ENCODE assay signal across 19 cellular contexts in the genomic region with DNA sequence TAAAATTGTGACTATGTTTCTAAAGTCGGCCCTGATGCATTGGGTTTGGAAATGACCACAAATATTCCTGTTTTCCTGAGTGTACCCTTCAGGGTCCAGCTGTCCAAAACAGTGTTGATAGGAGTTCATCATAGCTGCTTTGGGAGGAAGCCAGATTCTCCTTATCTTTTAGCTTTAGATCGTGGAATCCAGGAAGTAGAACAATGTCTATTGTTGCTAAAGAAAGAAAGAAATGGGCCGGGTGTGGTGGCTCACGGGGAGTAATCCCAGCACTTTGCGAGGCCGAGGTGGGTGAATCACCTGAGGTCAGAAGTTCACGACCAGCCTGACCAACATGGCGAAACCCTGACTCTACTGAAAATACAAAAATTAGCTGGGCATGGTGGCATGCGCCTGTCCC. TPM values are rescaled to one million over a fixed set of nuclear protein-coding genes. Genes with fewer than 3 reads are reported as not detected.
DNase-seq lines count a peak whose midpoint lies in the region; ATAC-seq and TF ChIP-seq lines count a peak whose summit lies in the region.
"Had no signal": no experiment of that assay in that cellular context is flagged by ENCODE, and none has a peak within 500 bp of the region (broad histone marks: within the 10 kb centered on the region; RNA-seq: fewer than 3 reads in every experiment).

No MANE protein-coding gene starts in this region.

- DNase-seq in ELR (ENCODE audit: low read depth) (peak; percentile 59), PC-3 (peak; percentile 16), brain microvascular endothelial cell (peak; percentile 48), myocyte (ENCODE audit: low read depth) (peak; percentile 72), COR-L47 (lab: John Stamatoyannopoulos, UW) (no peak), Ammon's horn (ENCODE audit: low spot score) (no peak), NCI-H1417 (lab: John Stamatoyannopoulos, UW) (no peak)
- DNase-seq: activated CD4-positive, alpha-beta T cell treated with anti-CD3 and anti-CD28 coated beads, Interleukin-2, amount 10 ng/mL, durations not matched to agents 24 days and 14 days; activated gamma-delta T cell treated with Interleukin-2 at 50 U/mL for 16 hours; amygdala; NCI-H1092 treated with DMSO at 0.1 percent for 48 hours; NCI-H2107; NCI-H526; stimulated activated CD4-positive, alpha-beta T cell treated with anti-CD3 and anti-CD28 coated beads, Interleukin-4, amount 100 ng/mL, for 1 hour had no signal

- no peak overlapping the region for H2AFZ ChIP-seq in PC-3 (ENCODE audit: low read length)
- H2AFZ ChIP-seq: parathyroid adenoma had no signal

- H3K9me2 ChIP-seq in PC-3 (replicated peaks; ENCODE audit: low read length): no peaks in the 10 kb centered on the region

- H3K27me3 ChIP-seq in PC-3 (ENCODE audit: low read length) (no peaks in the 10 kb centered on the region), brain microvascular endothelial cell (replicated peaks) (no peaks in the 10 kb centered on the region)
- H3K27me3 ChIP-seq: gastroesophageal sphincter, vagina had no signal

- peaks cover 28% of the 10 kb centered on the region for H3K4me1 ChIP-seq in PC-3 (ENCODE audit: insufficient read depth, low read length)
- H3K4me1 ChIP-seq: gastroesophageal sphincter, vagina had no signal

- no peaks in the 10 kb centered on the region for H3K36me3 ChIP-seq in PC-3 (ENCODE audit: low read depth, low read length)
- no peaks in the 10 kb centered on the region for H3K36me3 ChIP-seq in brain microvascular endothelial cell (replicated peaks)
- H3K36me3 ChIP-seq: vagina had no signal

- no TSS peak for BruUV-seq in PC-3 (replicated peaks; lab: Mats Ljungman, UMichigan)

- H3K4me2 ChIP-seq in PC-3 (ENCODE audit: low read length): peak overlapping the region; percentile 49

- CTCF ChIA-PET in PC-3 (lab: Charles Lee): no interaction called here

- H3K9ac ChIP-seq in PC-3 (ENCODE audit: low read length): peak overlapping the region; percentile 25; the same call in 1 of the 2 replicates
- H3K9ac ChIP-seq: parathyroid adenoma had no signal

- H3K4me3 ChIP-seq in PC-3 (ENCODE audit: low read length) (no peak overlapping the region), brain microvascular endothelial cell (ENCODE audit: low read depth, low read length) (no peak overlapping the region)
- H3K4me3 ChIP-seq: gastroesophageal sphincter, skin epidermis, vagina had no signal

- in situ Hi-C loops in brain microvascular endothelial cell (cut with HindIII; ENCODE audit: low pct_ligation_motif_present, low sequenced_read_pairs): no loop called here

- H3K27ac ChIP-seq in PC-3 (ENCODE audit: low read length): peak overlapping the region; percentile 77
- peak overlapping the region; percentile 25 for H3K27ac ChIP-seq in brain microvascular endothelial cell
- H3K27ac ChIP-seq: gastroesophageal sphincter, parathyroid adenoma, skin epidermis, vagina had no signal

- ATAC-seq in PC-3 (no peak), HG02973 (IDR thresholded peaks at IDR 0.05; ENCODE audit: unreplicated experiment) (no peak)
- ATAC-seq: gastroesophageal sphincter had no signal

- POLR2A ChIA-PET in PC-3 (lab: Charles Lee; ENCODE audit: unreplicated experiment): no interaction called here

- H3K9me3 ChIP-seq in PC-3 (ENCODE audit: low read length): no peaks in the 10 kb centered on the region
- H3K9me3 ChIP-seq: gastroesophageal sphincter, vagina had no signal

- H3K79me2 ChIP-seq in PC-3 (ENCODE audit: low read length): no peaks in the 10 kb centered on the region
- H3K79me2 ChIP-seq: parathyroid adenoma had no signal

- H4K20me1 ChIP-seq in PC-3 (ENCODE audit: low read length): no peaks in the 10 kb centered on the region

- intact Hi-C loops in PC-3 (cut with micrococcal nuclease): no loop called here

- H3F3A ChIP-seq in PC-3 (ENCODE audit: low read length, unreplicated experiment): no peaks in the 10 kb centered on the region

- TF ChIP-seq CTCF in PC-3 (conservative IDR thresholded peaks at IDR 0.05; ENCODE audit: low read depth, low read length): no peak
- no peak for TF ChIP-seq CTCF in brain microvascular endothelial cell (IDR thresholded peaks at IDR 0.05; ENCODE audit: low read depth, low read length, missing control alignments)

RNA-seq across cellular contexts. Expression of gene CAVIN4, which starts 9.5 kb away (rescaled TPM):
- total RNA-seq in PC-3 (2014; rRNA removed): 0.95 and 1.0 TPM in 2 replicates
- 205 and 311 TPM in 2 replicates for total RNA-seq in myocyte
- polyA plus RNA-seq in myocyte (2012): 48.3 TPM

Comparison
In these comparisons a context has a peak if more than half of its experiments do, and no peak if none do; other contexts are left out.
1. DNase-seq: peak in ELR (single experiment), PC-3 (single experiment), brain microvascular endothelial cell (single experiment) and myocyte (single experiment); none in COR-L47 (single experiment), Ammon's horn (single experiment) and NCI-H1417 (0 of 3).
2. RNA of gene CAVIN4, which starts 9.5 kb away (total RNA-seq): 205 to 311 TPM in myocyte; 0.95 to 1.0 TPM in PC-3; every median in the first group is over 100 times any median in the second.